Comparison of ENCODE assay signal across 1 cellular context in the genomic region with DNA sequence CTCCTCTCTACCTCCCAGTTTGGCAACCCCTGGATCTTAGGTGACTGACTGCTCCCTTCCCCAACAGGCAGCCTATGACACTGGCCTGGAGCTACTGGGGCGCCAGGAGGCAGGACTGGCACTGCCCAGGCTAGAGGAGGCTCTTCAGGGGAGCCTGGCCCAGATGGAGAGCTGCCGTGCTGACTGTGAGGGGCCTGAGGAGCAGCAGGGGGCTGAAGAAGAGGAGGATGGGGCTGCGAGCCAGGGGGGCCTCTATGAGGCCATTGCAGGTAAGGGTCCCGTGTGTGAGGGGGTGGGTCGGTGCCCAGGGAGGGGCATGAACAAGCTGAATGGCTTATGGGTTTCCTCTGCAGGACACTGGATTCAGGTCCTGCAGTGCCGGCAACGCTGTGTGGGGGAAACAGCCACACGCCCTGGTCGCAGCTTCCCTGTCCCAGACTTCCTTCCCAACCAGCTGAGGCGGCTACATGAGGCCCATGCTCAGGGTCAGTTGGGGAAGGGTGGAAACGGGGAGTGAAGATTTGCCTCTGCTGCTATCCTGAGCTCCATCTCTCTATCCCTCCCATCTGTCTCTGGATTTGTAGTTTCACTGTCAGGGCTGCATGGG.
TF ChIP-seq lines count a peak whose summit lies in the region.

No MANE protein-coding gene starts in this region.

TF ChIP-seq in HepG2, 621 proteins besides CTCF, POLR2A, EP300 and RAD21:
- TF ChIP-seq JUND (CRISPR knock-in tag; IDR thresholded peaks at IDR 0.05) (no peak), MYPOP (CRISPR knock-in tag; IDR thresholded peaks at IDR 0.05) (no peak), ZNF878 (CRISPR knock-in tag; IDR thresholded peaks at IDR 0.05) (no peak)
